15 cellular contexts compared by ENCODE assay signal in the genomic region with DNA sequence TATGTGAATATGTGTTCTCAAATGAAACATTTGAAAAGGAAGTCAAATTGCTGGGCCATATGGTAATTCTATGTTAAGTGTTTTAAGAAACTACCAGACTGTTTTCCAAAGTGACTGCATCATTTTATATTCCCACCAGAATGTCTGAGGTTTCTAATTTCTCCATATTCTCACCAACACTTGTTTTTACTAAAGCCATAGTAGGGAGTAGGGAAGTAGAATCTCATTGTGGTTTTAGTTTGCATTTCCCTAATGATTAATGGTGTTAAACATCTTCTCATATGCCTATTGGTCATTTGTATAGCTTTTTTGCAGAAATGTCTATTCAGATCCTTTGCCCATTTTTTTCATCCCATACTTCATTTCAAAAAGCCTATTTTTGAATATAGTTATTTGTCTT. TPM values are rescaled to one million over a fixed set of nuclear protein-coding genes. Genes with fewer than 3 reads are reported as not detected.
DNase-seq lines count a peak whose midpoint lies in the region; ATAC-seq, FAIRE-seq and TF ChIP-seq lines count a peak whose summit lies in the region.
"Had no signal": no experiment of that assay in that cellular context is flagged by ENCODE, and none has a peak within 500 bp of the region (broad histone marks: within the 10 kb centered on the region; RNA-seq: fewer than 3 reads in every experiment).

No MANE protein-coding gene starts in this region.

- intact Hi-C loops in MCF 10A (cut with micrococcal nuclease) (no loop called here), breast epithelium (cut with DNase I; ENCODE audit: low total_unique reads) (no loop called here), kidney (cut with DNase I) (no loop called here)

- H3K27me3 Mint-ChIP-seq in MCF 10A (ENCODE audit: insufficient read depth, unreplicated experiment), result no peaks in the 10 kb centered on the region

- no peaks in the 10 kb centered on the region for H3K4me1 Mint-ChIP-seq in MCF 10A (ENCODE audit: insufficient read depth, unreplicated experiment)
- H3K4me1 Mint-ChIP-seq: H9 had no signal

- no peak overlapping the region for H2AFZ ChIP-seq in Karpas-422 (ENCODE audit: low read length)

- no peaks in the 10 kb centered on the region for H3K9me3 Mint-ChIP-seq in MCF 10A (ENCODE audit: unreplicated experiment)
- H3K9me3 Mint-ChIP-seq: CD14-positive monocyte; CD8-positive, alpha-beta T cell; H9 had no signal

- H3K36me3 ChIP-seq in breast epithelium (peaks cover 3% of the 10 kb centered on the region), Karpas-422 (ENCODE audit: insufficient read depth, low read length) (peaks cover 31% of the 10 kb centered on the region; the same call in 1 of the 2 replicates), kidney (ENCODE audit: control insufficient read depth in 1 of 2, insufficient read depth in 2 of 2, low read length in 2 of 2) (peaks cover 2 to 33% of the 10 kb centered on the region in 2 donors)

- no peaks in the 10 kb centered on the region for H3K27me3 ChIP-seq in breast epithelium
- H3K27me3 ChIP-seq in Karpas-422 (ENCODE audit: low read length), result no peaks in the 10 kb centered on the region
- H3K27me3 ChIP-seq: BLaER1 had no signal

- POLR2A ChIA-PET in MCF 10A (lab: Yijun Ruan, JAX), result no interaction called here

- H4K20me1 ChIP-seq in Karpas-422 (ENCODE audit: insufficient read depth, low read depth, low read length), result no peaks in the 10 kb centered on the region
- H4K20me1 ChIP-seq: BLaER1 had no signal

- CTCF ChIA-PET in MCF 10A (lab: Yijun Ruan, JAX), result no interaction called here

- no peaks in the 10 kb centered on the region for H3K79me2 ChIP-seq in Karpas-422 (ENCODE audit: low read length)

- BruUV-seq in MCF 10A (replicated peaks; lab: Mats Ljungman, UMichigan), result no TSS peak

- peak; percentile 6 for FAIRE-seq in kidney (lab: Jason Lieb, UNC)

- H3K9ac ChIP-seq in Karpas-422 (ENCODE audit: low read length) (no peak overlapping the region), kidney (ENCODE audit: low read length in 2 of 2) (no peak overlapping the region)
- H3K9ac ChIP-seq: BLaER1 had no signal

- H3K27ac ChIP-seq in breast epithelium (no peak overlapping the region), Karpas-422 (ENCODE audit: low read length) (peak overlapping the region; percentile 40), kidney (ENCODE audit: low read depth in 2 of 2, low read length in 2 of 2) (no peak overlapping the region)
- H3K27ac ChIP-seq: BLaER1 had no signal

- no peaks in the 10 kb centered on the region for H3K9me2 ChIP-seq in Karpas-422 (replicated peaks; ENCODE audit: insufficient read depth, low read length)

- H3K9me3 ChIP-seq in breast epithelium (no peaks in the 10 kb centered on the region), Karpas-422 (ENCODE audit: low read length) (no peaks in the 10 kb centered on the region), kidney (ENCODE audit: control insufficient read depth in 1 of 2, low read length in 2 of 2) (no peaks in the 10 kb centered on the region)
- H3K9me3 ChIP-seq: BLaER1 had no signal

- no peak for DNase-seq in MCF 10A (ENCODE audit: unreplicated experiment)
- DNase-seq in breast epithelium (ENCODE audit: low spot score in 2 of 2), result no peak
- no peak for DNase-seq in Karpas-422
- DNase-seq in kidney, result no peak
- DNase-seq in DMS114 treated with DMSO at 0.1 percent for 48 hours (lab: John Stamatoyannopoulos, UW; ENCODE audit: unreplicated experiment), result no peak
- no peak for DNase-seq in NCI-H2196 (lab: John Stamatoyannopoulos, UW; ENCODE audit: unreplicated experiment)
- DNase-seq: 8988T; Calu3; CD8-positive, alpha-beta T cell; DMS 273 treated with DMSO at 0.1 percent for 48 hours; GOT3; H9 had no signal

- H3K4me3 ChIP-seq in breast epithelium, result no peak overlapping the region
- no peak overlapping the region for H3K4me3 ChIP-seq in Karpas-422 (ENCODE audit: low read length)
- H3K4me3 ChIP-seq in kidney (ENCODE audit: low read length in 2 of 2), result no peak overlapping the region
- H3K4me3 ChIP-seq: BLaER1 had no signal

- H3K4me1 ChIP-seq in breast epithelium (no peaks in the 10 kb centered on the region), Karpas-422 (ENCODE audit: low read length) (peaks cover 13% of the 10 kb centered on the region), kidney (ENCODE audit: control insufficient read depth in 1 of 2, insufficient read depth in 1 of 2, low read depth in 1 of 2, low read length in 2 of 2) (no peaks in the 10 kb centered on the region)
- H3K4me1 ChIP-seq: BLaER1 had no signal

- H3K4me2 ChIP-seq in Karpas-422 (ENCODE audit: low read depth, low read length, poor library complexity, severe bottlenecking), result peak overlapping the region; percentile 36
- H3K4me2 ChIP-seq: BLaER1 had no signal

- TF ChIP-seq CTCF in MCF 10A (IDR thresholded peaks at IDR 0.05; ENCODE audit: unreplicated experiment), result no peak
- no peak for TF ChIP-seq CTCF in breast epithelium (IDR thresholded peaks at IDR 0.05)
- no peak for TF ChIP-seq CTCF in kidney (IDR thresholded peaks at IDR 0.05; ENCODE audit: borderline replicate concordance, extremely low read depth, insufficient read depth)

- peak overlapping the region; percentile 10 for H3K27ac Mint-ChIP-seq in MCF 10A (ENCODE audit: low read depth, unreplicated experiment)
- H3K27ac Mint-ChIP-seq: CD8-positive, alpha-beta T cell; H9 had no signal

- ATAC-seq in HG02840 (IDR thresholded peaks at IDR 0.05; ENCODE audit: low FRiP score, unreplicated experiment), result no peak
- ATAC-seq: CD8-positive, alpha-beta T cell had no signal

- TF ChIP-seq POLR2A in breast epithelium (IDR thresholded peaks at IDR 0.05), result no peak

- H3K36me3 Mint-ChIP-seq in MCF 10A (ENCODE audit: insufficient read depth, unreplicated experiment), result peaks cover 79% of the 10 kb centered on the region

- no peak overlapping the region for H3K4me3 Mint-ChIP-seq in MCF 10A (ENCODE audit: unreplicated experiment)
- H3K4me3 Mint-ChIP-seq: CD14-positive monocyte; CD8-positive, alpha-beta T cell; H9 had no signal

RNA-seq across cellular contexts. Expression of gene SEMA4G, which starts 9.1 kb away (rescaled TPM):
- total RNA-seq in MCF 10A (2022) (0.32 TPM in 1 of 2 replicates, not detected in the other), breast epithelium (1 to 10 TPM in 2 of 3 donors, under 1 TPM in 1; 0.48 to 2.9 (median 2.2) TPM), kidney (6.1 TPM)
- total RNA-seq in Karpas-422 (2014; rRNA removed; shearing (Covaris generic); ENCODE audit: low replicate concordance), result not detected in 2 replicates
- polyA plus RNA-seq in kidney (ENCODE audit: insufficient read depth, low read depth, low replicate concordance), result 23.5 TPM
- polyA plus RNA-seq: CD14-positive monocyte had no signal

RNA-seq across cellular contexts. Expression of gene MRPL43, which starts 27.0 kb away (rescaled TPM):
- total RNA-seq in MCF 10A (2022) (63.4 and 64.8 TPM in 2 replicates), breast epithelium (100 to 1,000 TPM in 1 of 3 donors, 10 to 100 TPM in 2; 75.4 to 104 (median 84.6) TPM), kidney (81.5 TPM)
- 86.3 and 93.9 TPM in 2 replicates for total RNA-seq in Karpas-422 (2014; rRNA removed; shearing (Covaris generic); ENCODE audit: low replicate concordance)
- polyA plus RNA-seq in kidney (ENCODE audit: insufficient read depth, low read depth, low replicate concordance), result 157 TPM

RNA-seq across cellular contexts. Expression of gene TWNK, which starts 27.1 kb away (rescaled TPM):
- total RNA-seq in MCF 10A (2022) (19.1 and 27.9 TPM in 2 replicates), breast epithelium (1 to 10 TPM; 3.4 to 7.5 (median 5.3) TPM), kidney (8.9 TPM)
- 14.5 and 17.0 TPM in 2 replicates for total RNA-seq in Karpas-422 (2014; rRNA removed; shearing (Covaris generic); ENCODE audit: low replicate concordance)
- 3.8 TPM for polyA plus RNA-seq in kidney (ENCODE audit: insufficient read depth, low read depth, low replicate concordance)

RNA-seq across cellular contexts. Expression of gene LZTS2, which starts 39.4 kb away (rescaled TPM):
- total RNA-seq in MCF 10A (2022) (15.2 and 18.6 TPM in 2 replicates), breast epithelium (10 to 100 TPM; 44.0 to 67.5 (median 61.3) TPM), kidney (54.7 TPM)
- 11.3 and 23.9 TPM in 2 replicates for total RNA-seq in Karpas-422 (2014; rRNA removed; shearing (Covaris generic); ENCODE audit: low replicate concordance)
- polyA plus RNA-seq in kidney (ENCODE audit: insufficient read depth, low read depth, low replicate concordance), result 47.3 TPM

RNA-seq across cellular contexts. Expression of gene SLF2, which starts 47.5 kb away (rescaled TPM):
- 27.0 and 30.6 TPM in 2 replicates for total RNA-seq in MCF 10A (2022)
- 10 to 100 TPM; 24.8 to 34.2 (median 31.8) TPM for total RNA-seq in breast epithelium
- total RNA-seq in Karpas-422 (2014; rRNA removed; shearing (Covaris generic); ENCODE audit: low replicate concordance), result 27.5 and 52.4 TPM in 2 replicates
- total RNA-seq in kidney, result 29.6 TPM
- polyA plus RNA-seq in kidney (ENCODE audit: insufficient read depth, low read depth, low replicate concordance), result 6.7 TPM
